6 cellular contexts compared by ENCODE assay signal in the genomic region with DNA sequence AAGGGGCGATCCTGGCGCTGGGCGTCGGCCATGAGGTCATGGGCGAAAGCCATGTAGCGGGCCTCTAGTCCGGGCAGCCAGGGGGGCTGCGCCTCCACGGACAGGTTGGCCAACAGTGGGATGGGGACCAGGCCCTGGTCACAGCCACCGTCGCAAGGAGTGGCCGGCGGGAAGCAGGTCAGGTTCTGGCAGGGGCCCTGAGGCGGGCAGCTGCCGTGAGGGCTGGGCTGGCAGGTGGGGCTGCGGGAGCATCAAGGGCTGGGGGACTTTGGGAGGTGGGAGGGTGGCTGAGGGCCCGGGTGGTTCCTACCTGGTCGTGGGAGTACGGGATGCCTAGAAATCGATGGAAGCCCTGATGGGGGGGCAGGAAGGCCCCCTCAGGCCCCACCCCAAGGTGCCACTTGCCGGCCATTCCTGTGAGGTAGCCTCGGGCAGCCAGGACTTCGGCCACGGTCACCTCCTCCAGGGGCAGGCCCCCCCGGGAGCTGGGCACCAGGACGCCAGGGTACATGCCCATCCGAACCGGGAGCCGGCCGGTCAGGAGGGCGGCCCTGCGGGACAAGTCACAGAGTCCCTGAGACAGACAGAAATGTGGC. TPM values are rescaled to one million over a fixed set of nuclear protein-coding genes. Genes with fewer than 3 reads are reported as not detected.
A peak's percentile ranks its signal among the peaks of the same experiment; 100 is the strongest.
DNase-seq lines count a peak whose midpoint lies in the region; ATAC-seq, FAIRE-seq and TF ChIP-seq lines count a peak whose summit lies in the region.

No MANE protein-coding gene starts in this region.

- peak overlapping the region; percentile 76 for H3K4me3 ChIP-seq in K562

- H2AFZ ChIP-seq in K562 (ENCODE audit: low read depth, low read length) = no peak overlapping the region

- no peak for TF ChIP-seq POLR2A in K562 (conservative IDR thresholded peaks at IDR 0.05)

- no peaks in the 10 kb centered on the region for H3K9me3 Mint-ChIP-seq in natural killer cell treated with Interleukin-12 subunit alpha and Interleukin-12 subunit beta and Interleukin-15 and Interleukin-18, amount 100 ng/mL, for 72 hours

- H3K9me3 ChIP-seq in K562 (replicated peaks; ENCODE audit: control insufficient read depth, insufficient read depth, low read depth, low read length) = no peaks in the 10 kb centered on the region

- CTCF ChIA-PET in K562 (lab: Yijun Ruan, JAX; ENCODE audit: low intra/inter-chr PET ratio) = no interaction called here

- H3K36me3 Mint-ChIP-seq in natural killer cell treated with Interleukin-12 subunit alpha and Interleukin-12 subunit beta and Interleukin-15 and Interleukin-18, amount 100 ng/mL, for 72 hours = no peaks in the 10 kb centered on the region

- H3K9me1 ChIP-seq in K562 (ENCODE audit: control insufficient read depth, insufficient read depth, low read length) = no peaks in the 10 kb centered on the region

- H3K79me2 ChIP-seq in K562 (ENCODE audit: control insufficient read depth, insufficient read depth, low read length) = no peaks in the 10 kb centered on the region; the same call in 2 of the 3 replicates

- TF ChIP-seq RAD21 in K562 (CRISPR knock-in tag; conservative IDR thresholded peaks at IDR 0.05 in 1 of 2, IDR thresholded peaks at IDR 0.05 in 1 of 2) = no peak

- no peak for DNase-seq in K562 (ENCODE audit: extremely low read depth in 1 of 4, low spot score in 3 of 4)
- no peak for DNase-seq in natural killer cell treated with Interleukin-12 subunit alpha and Interleukin-12 subunit beta and Interleukin-15 and Interleukin-18, amount 100 ng/mL, for 72 hours (ENCODE audit: low spot score)
- DNase-seq in NCI-H128 (lab: John Stamatoyannopoulos, UW; ENCODE audit: unreplicated experiment) = no peak
- DNase-seq in NCI-H526 (lab: John Stamatoyannopoulos, UW) = no peak
- DNase-seq in ureter (ENCODE audit: low spot score) = no peak

- BruUV-seq in K562 (replicated peaks; lab: Mats Ljungman, UMichigan) = no TSS peak

- POLR2A ChIA-PET in K562 (lab: Yijun Ruan, JAX) = interaction anchor here (0.8 to 1.1 kb wide), 2 partner anchors 12 to 14 kb away, joined by 3 to 5 read pairs; no protein-coding TSS in a partner anchor

- intact Hi-C loops in K562 (cut with micrococcal nuclease) = no loop called here

- H3K4me2 ChIP-seq in K562 (ENCODE audit: insufficient read depth, low read length) = peak overlapping the region; percentile 84

- H3K4me1 Mint-ChIP-seq in natural killer cell treated with Interleukin-12 subunit alpha and Interleukin-12 subunit beta and Interleukin-15 and Interleukin-18, amount 100 ng/mL, for 72 hours (ENCODE audit: low read depth in 2 of 2) = peaks cover 18 to 26% of the 10 kb centered on the region in 2 donors

- 47% methylated on average over 7 of the region's 32 CpGs for WGBS in K562 (ENCODE audit: insufficient coverage, low coverage, missing lambda C conversion rate)

- no peaks in the 10 kb centered on the region for H3K36me3 ChIP-seq in K562 (ENCODE audit: control insufficient read depth, insufficient read depth, low read length)

- peaks cover 5 to 43% of the 10 kb centered on the region in 2 experiments; a peak in 4 of 5 replicates for H3K4me1 ChIP-seq in K562 (replicated peaks in 1 of 2; ENCODE audit: control insufficient read depth in 2 of 2, insufficient read depth in 2 of 2, low read length in 2 of 2)

- TF ChIP-seq CTCF in K562 (IDR thresholded peaks at IDR 0.05 in 2 of 3, conservative IDR thresholded peaks at IDR 0.05 in 1 of 3; ENCODE audit: insufficient read depth in 2 of 3, low read depth in 1 of 3, low read length in 3 of 3) = no peak

- no peaks in the 10 kb centered on the region for H3K27me3 Mint-ChIP-seq in natural killer cell treated with Interleukin-12 subunit alpha and Interleukin-12 subunit beta and Interleukin-15 and Interleukin-18, amount 100 ng/mL, for 72 hours

- no peak for TF ChIP-seq EP300 in K562 (IDR thresholded peaks at IDR 0.05; ENCODE audit: low read length)

- in situ Hi-C loops in K562 (cut with MboI) = no loop called here

- no peaks in the 10 kb centered on the region for H4K20me1 ChIP-seq in K562 (replicated peaks; ENCODE audit: control insufficient read depth, insufficient read depth, low read length)

- peak; percentile 14 for ATAC-seq in GM21367 (IDR thresholded peaks at IDR 0.05; ENCODE audit: unreplicated experiment)
- no peak for ATAC-seq in K562
- ATAC-seq in natural killer cell treated with Interleukin-12 subunit alpha and Interleukin-12 subunit beta and Interleukin-15 and Interleukin-18, amount 100 ng/mL, for 72 hours = no peak

- no peak for FAIRE-seq in K562 (lab: Jason Lieb, UNC)

- no peak overlapping the region for H3K27ac Mint-ChIP-seq in natural killer cell treated with Interleukin-12 subunit alpha and Interleukin-12 subunit beta and Interleukin-15 and Interleukin-18, amount 100 ng/mL, for 72 hours

- peak overlapping the region; percentile 61 to 92; a peak in 3 of 4 replicates for H3K9ac ChIP-seq in K562 (ENCODE audit: insufficient read depth in 1 of 2, low read depth in 2 of 2, low read length in 2 of 2)

- no peak overlapping the region for H3K27ac ChIP-seq in K562 (ENCODE audit: extremely low read depth, low read depth, low read length)

- H3K4me3 Mint-ChIP-seq in natural killer cell treated with Interleukin-12 subunit alpha and Interleukin-12 subunit beta and Interleukin-15 and Interleukin-18, amount 100 ng/mL, for 72 hours = peak overlapping the region; percentile 85

- no peaks in the 10 kb centered on the region for H3K27me3 ChIP-seq in K562 (ENCODE audit: control insufficient read depth in 2 of 2, insufficient read depth in 2 of 2, low read length in 2 of 2)

RNA-seq across cellular contexts. Expression of a gene that starts 1.0 kb away (rescaled TPM):
- 8.9 and 28.8 TPM in 2 replicates for total RNA-seq in K562 (2011; cell fraction: chromatin; rRNA removed; ENCODE audit: low replicate concordance)
- 26.2 and 28.3 TPM in 2 replicates for total RNA-seq in K562 (2011; cell fraction: nucleolus; rRNA removed)
- total RNA-seq in K562 (2011; cell fraction: nucleoplasm; rRNA removed) = 10.3 and 15.7 TPM in 2 replicates
- total RNA-seq in K562 (2014; rRNA removed) (3.6 and 6.0 TPM in 2 replicates), K562 (2014; rRNA removed; fragmentation: Illumina TruSeq; extraction: Trizol) (0.29 and 0.73 TPM in 2 replicates), K562 (2015; rRNA removed; fragmentation: Illumina TruSeq; extraction: Trizol) (2.3 and 2.5 TPM in 2 replicates), K562 (2021) (10.9 TPM in 2 replicates), ureter (61.9 TPM)
- polyA plus RNA-seq in K562 (2011; rRNA removed) (1.2 and 3.9 TPM in 2 replicates), K562 (2014; fragmentation: Illumina TruSeq; extraction: Trizol) (1.2 and 5.2 TPM in 2 replicates), K562 (2014; fragmentation: Nextera tagmentation; extraction: Ambion mirVana) (under 1 TPM in 1 of 2 experiments, not detected in 1; 0.32 TPM), K562 (2014; rRNA removed) (9.2 and 10.2 TPM in 2 replicates)
- polyA plus RNA-seq in K562 (2011; cell fraction: cytosol; rRNA removed) = 1.6 and 3.9 TPM in 2 replicates
- 22.0 and 41.4 TPM in 2 replicates for polyA plus RNA-seq in K562 (2011; cell fraction: nucleus; rRNA removed)
- 6.9 and 25.3 TPM in 2 replicates for polyA plus RNA-seq in K562 (2012)
- 0.30 and 0.49 TPM in 2 replicates for polyA minus RNA-seq in K562 (2011; rRNA and poly(A)+ RNA removed)
- polyA minus RNA-seq in K562 (2011; cell fraction: cytosol; rRNA and poly(A)+ RNA removed) = 0.82 and 1.5 TPM in 2 replicates
- polyA minus RNA-seq in K562 (2011; cell fraction: nucleus; rRNA and poly(A)+ RNA removed) = 5.1 and 5.7 TPM in 2 replicates
- 10 to 100 TPM; 35.7 to 38.9 TPM for total RNA-seq in natural killer cell treated with Interleukin-12 subunit alpha and Interleukin-12 subunit beta and Interleukin-15 and Interleukin-18, amount 100 ng/mL, for 72 hours

RNA-seq across cellular contexts. Expression of a gene that starts 26.4 kb away (rescaled TPM):
- 0.12 TPM in 1 of 2 replicates, not detected in the other for total RNA-seq in K562 (2011; cell fraction: chromatin; rRNA removed; ENCODE audit: low replicate concordance)
- total RNA-seq in K562 (2011; cell fraction: nucleolus; rRNA removed) = 0.13 and 0.17 TPM in 2 replicates
- 0.07 and 0.23 TPM in 2 replicates for total RNA-seq in K562 (2011; cell fraction: nucleoplasm; rRNA removed)
- total RNA-seq in K562 (2014; rRNA removed) (0.18 and 0.45 TPM in 2 replicates), K562 (2014; rRNA removed; fragmentation: Illumina TruSeq; extraction: Trizol) (0.04 TPM in 1 of 2 replicates, not detected in the other), K562 (2015; rRNA removed; fragmentation: Illumina TruSeq; extraction: Trizol) (0.04 and 0.07 TPM in 2 replicates), K562 (2021) (0.29 and 0.47 TPM in 2 replicates), ureter (0.83 TPM)
- polyA plus RNA-seq in K562 (2011; rRNA removed) (0.01 and 0.07 TPM in 2 replicates), K562 (2014; fragmentation: Illumina TruSeq; extraction: Trizol) (0.03 and 0.17 TPM in 2 replicates), K562 (2014; fragmentation: Nextera tagmentation; extraction: Ambion mirVana) (not detected), K562 (2014; rRNA removed) (0.12 and 0.18 TPM in 2 replicates)
- 0.07 and 0.18 TPM in 2 replicates for polyA plus RNA-seq in K562 (2011; cell fraction: cytosol; rRNA removed)
- polyA plus RNA-seq in K562 (2011; cell fraction: nucleus; rRNA removed) = 0.13 and 0.14 TPM in 2 replicates
- 0.17 and 0.36 TPM in 2 replicates for polyA plus RNA-seq in K562 (2012)
- polyA minus RNA-seq in K562 (2011; rRNA and poly(A)+ RNA removed) = not detected in 2 replicates
- polyA minus RNA-seq in K562 (2011; cell fraction: cytosol; rRNA and poly(A)+ RNA removed) = 0.36 TPM in 1 of 2 replicates, not detected in the other
- under 0.01 TPM in 1 of 2 replicates, not detected in the other for polyA minus RNA-seq in K562 (2011; cell fraction: nucleus; rRNA and poly(A)+ RNA removed)
- total RNA-seq in natural killer cell treated with Interleukin-12 subunit alpha and Interleukin-12 subunit beta and Interleukin-15 and Interleukin-18, amount 100 ng/mL, for 72 hours = under 1 TPM; 0.08 to 0.21 TPM

RNA-seq across cellular contexts. Expression of a gene that starts 44.3 kb away (rescaled TPM):
- total RNA-seq in K562 (2011; cell fraction: chromatin; rRNA removed; ENCODE audit: low replicate concordance) = 48.4 and 97.8 TPM in 2 replicates
- total RNA-seq in K562 (2011; cell fraction: nucleolus; rRNA removed) = 53.4 and 65.4 TPM in 2 replicates
- 51.6 and 55.9 TPM in 2 replicates for total RNA-seq in K562 (2011; cell fraction: nucleoplasm; rRNA removed)
- total RNA-seq in K562 (2014; rRNA removed) (11.0 and 14.5 TPM in 2 replicates), K562 (2014; rRNA removed; fragmentation: Illumina TruSeq; extraction: Trizol) (7.7 and 10.3 TPM in 2 replicates), K562 (2015; rRNA removed; fragmentation: Illumina TruSeq; extraction: Trizol) (8.9 and 9.8 TPM in 2 replicates), K562 (2021) (15.2 and 15.9 TPM in 2 replicates), ureter (98.0 TPM)
- polyA plus RNA-seq in K562 (2011; rRNA removed) (16.3 and 24.8 TPM in 2 replicates), K562 (2014; fragmentation: Illumina TruSeq; extraction: Trizol) (14.4 and 16.2 TPM in 2 replicates), K562 (2014; fragmentation: Nextera tagmentation; extraction: Ambion mirVana) (1 to 10 TPM; 2.7 to 5.3 TPM), K562 (2014; rRNA removed) (19.0 and 31.0 TPM in 2 replicates)
- polyA plus RNA-seq in K562 (2011; cell fraction: cytosol; rRNA removed) = 9.9 and 12.5 TPM in 2 replicates
- 89.3 and 120 TPM in 2 replicates for polyA plus RNA-seq in K562 (2011; cell fraction: nucleus; rRNA removed)
- 10.9 and 32.8 TPM in 2 replicates for polyA plus RNA-seq in K562 (2012)
- 3.2 and 3.7 TPM in 2 replicates for polyA minus RNA-seq in K562 (2011; rRNA and poly(A)+ RNA removed)
- 1.8 and 4.8 TPM in 2 replicates for polyA minus RNA-seq in K562 (2011; cell fraction: cytosol; rRNA and poly(A)+ RNA removed)
- 11.0 and 14.1 TPM in 2 replicates for polyA minus RNA-seq in K562 (2011; cell fraction: nucleus; rRNA and poly(A)+ RNA removed)
- total RNA-seq in natural killer cell treated with Interleukin-12 subunit alpha and Interleukin-12 subunit beta and Interleukin-15 and Interleukin-18, amount 100 ng/mL, for 72 hours = 100 to 1,000 TPM; 120 to 130 TPM

RNA-seq across cellular contexts. Expression of a gene that starts 45.7 kb away (rescaled TPM):
- 0.21 and 0.37 TPM in 2 replicates for total RNA-seq in K562 (2011; cell fraction: chromatin; rRNA removed; ENCODE audit: low replicate concordance)
- total RNA-seq in K562 (2011; cell fraction: nucleolus; rRNA removed) = 0.13 and 0.17 TPM in 2 replicates
- 0.08 and 0.15 TPM in 2 replicates for total RNA-seq in K562 (2011; cell fraction: nucleoplasm; rRNA removed)
- total RNA-seq in K562 (2014; rRNA removed) = 0.04 TPM in 1 of 2 replicates, not detected in the other
- not detected in 2 replicates for total RNA-seq in K562 (2014; rRNA removed; fragmentation: Illumina TruSeq; extraction: Trizol)
- total RNA-seq in K562 (2015; rRNA removed; fragmentation: Illumina TruSeq; extraction: Trizol) = not detected in 2 replicates
- total RNA-seq in K562 (2021) = 0.07 and 0.13 TPM in 2 replicates
- polyA plus RNA-seq in K562 (2011; rRNA removed) = 0.01 TPM in 2 replicates
- 0.03 TPM in 2 replicates for polyA plus RNA-seq in K562 (2011; cell fraction: cytosol; rRNA removed)
- polyA plus RNA-seq in K562 (2011; cell fraction: nucleus; rRNA removed) = 0.07 and 0.18 TPM in 2 replicates
- polyA plus RNA-seq in K562 (2012) = 0.01 and 0.04 TPM in 2 replicates
- not detected in 2 replicates for polyA plus RNA-seq in K562 (2014; fragmentation: Illumina TruSeq; extraction: Trizol)
- not detected for polyA plus RNA-seq in K562 (2014; fragmentation: Nextera tagmentation; extraction: Ambion mirVana)
- 0.03 TPM in 1 of 2 replicates, not detected in the other for polyA plus RNA-seq in K562 (2014; rRNA removed)
- polyA minus RNA-seq in K562 (2011; rRNA and poly(A)+ RNA removed) = not detected in 2 replicates
- 0.10 TPM in 1 of 2 replicates, not detected in the other for polyA minus RNA-seq in K562 (2011; cell fraction: cytosol; rRNA and poly(A)+ RNA removed)
- polyA minus RNA-seq in K562 (2011; cell fraction: nucleus; rRNA and poly(A)+ RNA removed) = under 0.01 and 0.13 TPM in 2 replicates
- total RNA-seq in natural killer cell treated with Interleukin-12 subunit alpha and Interleukin-12 subunit beta and Interleukin-15 and Interleukin-18, amount 100 ng/mL, for 72 hours = not detected
- total RNA-seq in ureter = 37.1 TPM

RNA-seq across cellular contexts. Expression of a gene that starts 48.7 kb away (rescaled TPM):
- 40.5 and 66.3 TPM in 2 replicates for total RNA-seq in K562 (2011; cell fraction: chromatin; rRNA removed; ENCODE audit: low replicate concordance)
- total RNA-seq in K562 (2011; cell fraction: nucleolus; rRNA removed) = 34.2 and 39.4 TPM in 2 replicates
- total RNA-seq in K562 (2011; cell fraction: nucleoplasm; rRNA removed) = 24.4 and 31.9 TPM in 2 replicates
- total RNA-seq in K562 (2014; rRNA removed) (1.6 and 1.9 TPM in 2 replicates), K562 (2014; rRNA removed; fragmentation: Illumina TruSeq; extraction: Trizol) (0.61 and 1.8 TPM in 2 replicates), K562 (2015; rRNA removed; fragmentation: Illumina TruSeq; extraction: Trizol) (2.3 and 3.0 TPM in 2 replicates), K562 (2021) (3.8 and 4.0 TPM in 2 replicates), ureter (62.3 TPM)
- polyA plus RNA-seq in K562 (2011; rRNA removed) (3.7 and 7.3 TPM in 2 replicates), K562 (2014; fragmentation: Illumina TruSeq; extraction: Trizol) (2.0 and 2.6 TPM in 2 replicates), K562 (2014; fragmentation: Nextera tagmentation; extraction: Ambion mirVana) (under 1 TPM; 0.35 to 0.59 TPM), K562 (2014; rRNA removed) (6.1 and 6.2 TPM in 2 replicates)
- 2.9 and 4.0 TPM in 2 replicates for polyA plus RNA-seq in K562 (2011; cell fraction: cytosol; rRNA removed)
- polyA plus RNA-seq in K562 (2011; cell fraction: nucleus; rRNA removed) = 59.6 and 64.2 TPM in 2 replicates
- polyA plus RNA-seq in K562 (2012) = 5.5 and 18.0 TPM in 2 replicates
- polyA minus RNA-seq in K562 (2011; rRNA and poly(A)+ RNA removed) = 1.4 and 2.8 TPM in 2 replicates
- polyA minus RNA-seq in K562 (2011; cell fraction: cytosol; rRNA and poly(A)+ RNA removed) = 0.76 TPM in 1 of 2 replicates, not detected in the other
- 7.1 and 10.0 TPM in 2 replicates for polyA minus RNA-seq in K562 (2011; cell fraction: nucleus; rRNA and poly(A)+ RNA removed)
- total RNA-seq in natural killer cell treated with Interleukin-12 subunit alpha and Interleukin-12 subunit beta and Interleukin-15 and Interleukin-18, amount 100 ng/mL, for 72 hours = 100 to 1,000 TPM in 1 of 2 donors, 10 to 100 TPM in 1; 40.3 to 102 TPM
